Comparison of ENCODE assay signal across 1 cellular context in genomic region chr1:248828845-248829244, GRCh38.
TF ChIP-seq lines count a peak whose summit lies in the region.

No MANE protein-coding gene starts in this region.

TF ChIP-seq in K562, 482 proteins besides CTCF, POLR2A, EP300 and RAD21 (continued from another document and continues in another):
- TF ChIP-seq HINFP (tag; conservative IDR thresholded peaks at IDR 0.05; ENCODE audit: low read depth), result no peak
- no peak for TF ChIP-seq THAP12 (CRISPR knock-in tag; IDR thresholded peaks at IDR 0.05)
- TF ChIP-seq TCF7 (IDR thresholded peaks at IDR 0.05; ENCODE audit: borderline replicate concordance), result no peak
- TF ChIP-seq HLTF (IDR thresholded peaks at IDR 0.05), result no peak
- no peak for TF ChIP-seq IRF1 (CRISPR knock-in tag; IDR thresholded peaks at IDR 0.05; ENCODE audit: borderline replicate concordance)
- TF ChIP-seq RBFOX2 (IDR thresholded peaks at IDR 0.05; ENCODE audit: low read depth, low read length), result no peak
- no peak for TF ChIP-seq THRB (CRISPR knock-in tag; conservative IDR thresholded peaks at IDR 0.05)
- no peak for TF ChIP-seq MCM7 (IDR thresholded peaks at IDR 0.05)
- TF ChIP-seq ZNF280A (IDR thresholded peaks at IDR 0.05; ENCODE audit: low read depth, partially characterized antibody), result no peak
- no peak for TF ChIP-seq ZC3H4 (CRISPR knock-in tag; IDR thresholded peaks at IDR 0.05; ENCODE audit: borderline replicate concordance)
- no peak for TF ChIP-seq ZNF224 (CRISPR knock-in tag; IDR thresholded peaks at IDR 0.05)
- TF ChIP-seq HNRNPLL (IDR thresholded peaks at IDR 0.05; ENCODE audit: low read depth, low read length, poor library complexity, severe bottlenecking), result no peak
- peak; percentile 27; the same call in 1 of the 2 replicates for TF ChIP-seq MTA3 (IDR thresholded peaks at IDR 0.05; ENCODE audit: borderline replicate concordance)
- no peak for TF ChIP-seq ARID3B (CRISPR knock-in tag; IDR thresholded peaks at IDR 0.05; ENCODE audit: borderline replicate concordance)
- TF ChIP-seq CREB3L1 (IDR thresholded peaks at IDR 0.05; ENCODE audit: borderline replicate concordance, low read depth), result peak; percentile 74; the same call in 1 of the 2 replicates
- TF ChIP-seq MYBL2 (IDR thresholded peaks at IDR 0.05; ENCODE audit: low read depth), result no peak
- no peak for TF ChIP-seq MYBL2 (CRISPR knock-in tag; IDR thresholded peaks at IDR 0.05; ENCODE audit: borderline replicate concordance)
- no peak for TF ChIP-seq ZSCAN32 (CRISPR knock-in tag; IDR thresholded peaks at IDR 0.05)
- no peak for TF ChIP-seq KLF13 (tag; IDR thresholded peaks at IDR 0.05; ENCODE audit: borderline replicate concordance, low read depth)
- TF ChIP-seq ZBTB34 (CRISPR knock-in tag; IDR thresholded peaks at IDR 0.05), result no peak
- no peak for TF ChIP-seq PPARD (CRISPR knock-in tag; IDR thresholded peaks at IDR 0.05)
- TF ChIP-seq ERF (CRISPR knock-in tag; IDR thresholded peaks at IDR 0.05), result no peak
- no peak; the same call in 1 of the 2 replicates for TF ChIP-seq NFRKB (IDR thresholded peaks at IDR 0.05; ENCODE audit: low read depth)
- no peak for TF ChIP-seq HDGF (IDR thresholded peaks at IDR 0.05)
- no peak; the same call in 1 of the 2 replicates for TF ChIP-seq MTA2 (IDR thresholded peaks at IDR 0.05; ENCODE audit: low read depth)
- no peak for TF ChIP-seq ZNF133 (CRISPR knock-in tag; IDR thresholded peaks at IDR 0.05)
- TF ChIP-seq ZBTB43 (CRISPR knock-in tag; IDR thresholded peaks at IDR 0.05), result no peak
- no peak for TF ChIP-seq MCM3 (IDR thresholded peaks at IDR 0.05)
- no peak for TF ChIP-seq ZNF347 (CRISPR knock-in tag; IDR thresholded peaks at IDR 0.05; ENCODE audit: low read depth)
- no peak for TF ChIP-seq NFXL1 (CRISPR knock-in tag; IDR thresholded peaks at IDR 0.05)
- TF ChIP-seq ZNF449 (CRISPR knock-in tag; IDR thresholded peaks at IDR 0.05), result no peak
- peak; percentile 93 for TF ChIP-seq SMARCC2 (IDR thresholded peaks at IDR 0.05; ENCODE audit: low read depth)
- TF ChIP-seq SIN3A (IDR thresholded peaks at IDR 0.05; ENCODE audit: borderline replicate concordance in 2 of 2, control insufficient read depth in 1 of 2, low read depth in 2 of 2, low read length in 2 of 2), result no peak
- TF ChIP-seq SMAD4 (CRISPR knock-in tag; conservative IDR thresholded peaks at IDR 0.05), result peak; percentile 75; the same call in 1 of the 2 replicates
- peak; percentile 44 for TF ChIP-seq FOS (IDR thresholded peaks at IDR 0.05; ENCODE audit: extremely low read depth, insufficient read length)
- TF ChIP-seq TEAD1 (CRISPR knock-in tag; IDR thresholded peaks at IDR 0.05), result peak; percentile 7 to 35; a peak in 1 of 4 replicates
- TF ChIP-seq ZNF263 (CRISPR knock-in tag; IDR thresholded peaks at IDR 0.05; ENCODE audit: borderline replicate concordance), result no peak
- TF ChIP-seq TBL1XR1 (IDR thresholded peaks at IDR 0.05; ENCODE audit: low read length in 2 of 2), result peak in 1 of 2 experiments; percentile 80; a peak in 2 of 4 replicates
- TF ChIP-seq COPS2 (conservative IDR thresholded peaks at IDR 0.05), result no peak
- peak; percentile 97 for TF ChIP-seq FOSL1 (tag; conservative IDR thresholded peaks at IDR 0.05)
